ENCODE assay signal across 18 cellular contexts in the genomic region with DNA sequence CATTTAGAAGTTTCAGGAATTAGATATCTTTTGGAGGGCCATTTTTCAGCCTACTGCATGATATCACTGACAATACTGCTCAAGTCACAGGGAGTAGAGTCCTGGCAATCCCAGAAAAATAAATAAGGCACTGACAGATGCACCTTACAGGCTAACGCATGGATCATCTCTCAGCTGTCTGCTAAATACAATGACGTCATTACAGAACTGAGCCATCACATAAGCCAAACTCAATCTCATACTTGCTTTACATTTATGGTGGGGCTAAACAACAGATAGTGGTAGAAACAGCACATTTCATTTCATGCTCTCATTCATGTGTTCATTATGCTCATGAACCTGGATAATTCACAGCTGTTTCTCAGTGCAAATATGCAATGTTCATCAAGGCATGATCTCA.
"Had no signal": no experiment of that assay in that cellular context is flagged by ENCODE, and none has a peak within 500 bp of the region (broad histone marks: within the 10 kb centered on the region; RNA-seq: fewer than 3 reads in every experiment).

No MANE protein-coding gene starts in this region.

- H3K36me3 ChIP-seq: heart left ventricle, prostate gland, spleen, tibial artery, vagina had no signal

- H3K9me3 ChIP-seq: heart left ventricle, prostate gland, tibial artery, vagina had no signal

- FAIRE-seq: frontal cortex, TTC549 had no signal

- DNase-seq: activated CD4-positive, alpha-beta T cell treated with anti-CD3 and anti-CD28 coated beads, Interleukin-2, amount 10 ng/mL, durations not matched to agents 7 days and 5 days; activated CD4-positive, CD25-positive, alpha-beta regulatory T cell; activated CD8-positive, alpha-beta memory T cell treated with anti-CD3 and anti-CD28 coated beads for 24 hours; activated naive CD4-positive, alpha-beta T cell treated with Interleukin-2 at 50 U/mL for 16 hours; effector memory CD8-positive, alpha-beta T cell; erythroblast; heart left ventricle; natural killer cell; nucleus accumbens; spleen; stimulated activated CD4-positive, alpha-beta T cell treated with anti-CD3 and anti-CD28 coated beads, Interleukin-1b, Interleukin-23, amount 100 ng/mL, for 48 hours; tibial artery had no signal

- ATAC-seq: effector memory CD8-positive, alpha-beta T cell; natural killer cell; sciatic nerve; stimulated activated memory B cell treated with anti-CD40 and anti-IgM and Interleukin-4, amounts not matched to agents 10 μg/mL and 1 μg/mL and 100 μg/mL, for 72 hours had no signal

- H3K4me3 ChIP-seq: heart left ventricle, prostate gland, spleen, tibial artery, vagina had no signal

- H3K4me1 ChIP-seq: prostate gland, spleen, tibial artery had no signal
